ENCODE assay signal across 7 cellular contexts in the genomic region with DNA sequence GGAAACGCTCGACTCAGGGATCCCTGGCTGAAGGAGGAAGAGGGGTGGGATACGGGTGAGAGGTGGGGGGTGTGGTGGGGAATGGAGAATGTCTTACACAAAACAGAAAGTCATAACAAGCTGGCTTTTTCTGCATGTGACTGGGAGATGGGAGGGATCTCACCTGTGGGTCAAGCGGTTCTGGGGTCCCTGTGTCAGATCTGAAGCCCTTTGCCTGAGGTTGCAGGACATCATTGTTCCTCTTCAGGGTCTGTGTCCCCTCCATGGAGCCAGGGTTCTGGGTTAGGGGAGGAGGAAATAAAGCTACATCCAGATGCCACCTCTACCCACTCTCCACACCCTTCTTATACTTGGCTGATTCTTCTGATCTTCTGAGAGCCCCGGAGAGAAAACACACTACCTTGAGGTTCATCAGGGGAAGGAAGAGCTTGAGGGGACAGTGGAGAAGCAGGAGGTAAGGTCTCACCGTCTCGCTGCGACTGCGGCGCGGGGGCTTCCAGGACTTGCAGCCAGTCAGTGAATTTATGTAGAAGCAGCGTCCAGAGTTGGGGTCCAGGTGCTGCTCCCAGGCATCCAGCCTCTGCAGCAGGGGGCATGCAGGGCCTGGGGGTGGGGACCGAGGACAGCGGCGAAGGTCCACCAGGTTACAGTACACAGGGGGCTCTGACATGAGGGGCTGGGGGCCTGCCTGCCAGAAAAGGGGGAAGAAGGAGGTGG. TPM values are rescaled to one million over a fixed set of nuclear protein-coding genes. Genes with fewer than 3 reads are reported as not detected.
DNase-seq lines count a peak whose midpoint lies in the region; ATAC-seq lines count a peak whose summit lies in the region.
"Had no signal": no experiment of that assay in that cellular context is flagged by ENCODE, and none has a peak within 500 bp of the region (broad histone marks: within the 10 kb centered on the region; RNA-seq: fewer than 3 reads in every experiment).

No MANE protein-coding gene starts in this region.

- H3K27ac Mint-ChIP-seq in stimulated activated naive CD8-positive, alpha-beta T cell treated with anti-CD3 and anti-CD28 coated beads, Interleukin-15, Interleukin-2, amounts not matched to agents 100 ng/mL and 50 ng/mL, for 24 hours = peak overlapping the region; percentile 100
- peak overlapping the region; percentile 99 to 100 (median 100) for H3K27ac Mint-ChIP-seq in immature natural killer cell

- H3K4me3 Mint-ChIP-seq in stimulated activated naive CD8-positive, alpha-beta T cell treated with anti-CD3 and anti-CD28 coated beads, Interleukin-15, Interleukin-2, amounts not matched to agents 100 ng/mL and 50 ng/mL, for 24 hours = peak overlapping the region; percentile 90
- H3K4me3 Mint-ChIP-seq in immature natural killer cell = peak overlapping the region; percentile 90 to 97 (median 95)

- no peak for DNase-seq in stimulated activated naive CD8-positive, alpha-beta T cell treated with anti-CD3 and anti-CD28 coated beads, Interleukin-15, Interleukin-2, amounts not matched to agents 100 U/mL and 50 U/mL, for 24 hours
- DNase-seq in immature natural killer cell (no peak), globus pallidus (ENCODE audit: low spot score) (no peak), RKO (ENCODE audit: low spot score) (no peak)

- H3K9me3 Mint-ChIP-seq in stimulated activated naive CD8-positive, alpha-beta T cell treated with anti-CD3 and anti-CD28 coated beads, Interleukin-15, Interleukin-2, amounts not matched to agents 100 ng/mL and 50 ng/mL, for 24 hours = no peaks in the 10 kb centered on the region
- no peaks in the 10 kb centered on the region for H3K9me3 Mint-ChIP-seq in immature natural killer cell

- peaks cover 38% of the 10 kb centered on the region for H3K36me3 Mint-ChIP-seq in stimulated activated naive CD8-positive, alpha-beta T cell treated with anti-CD3 and anti-CD28 coated beads, Interleukin-15, Interleukin-2, amounts not matched to agents 100 ng/mL and 50 ng/mL, for 24 hours (ENCODE audit: low read depth)
- H3K36me3 Mint-ChIP-seq in immature natural killer cell = peaks cover 40 to 44% (median 43%) of the 10 kb centered on the region in 3 donors

- H3K4me1 Mint-ChIP-seq in stimulated activated naive CD8-positive, alpha-beta T cell treated with anti-CD3 and anti-CD28 coated beads, Interleukin-15, Interleukin-2, amounts not matched to agents 100 ng/mL and 50 ng/mL, for 24 hours (ENCODE audit: low read depth) = peaks cover 77% of the 10 kb centered on the region
- peaks cover 90% of the 10 kb centered on the region in 2 donors for H3K4me1 Mint-ChIP-seq in immature natural killer cell

- no peaks in the 10 kb centered on the region for H3K27me3 Mint-ChIP-seq in stimulated activated naive CD8-positive, alpha-beta T cell treated with anti-CD3 and anti-CD28 coated beads, Interleukin-15, Interleukin-2, amounts not matched to agents 100 ng/mL and 50 ng/mL, for 24 hours
- H3K27me3 Mint-ChIP-seq in immature natural killer cell (ENCODE audit: low read depth in 3 of 3) = peaks cover 47 to 58% (median 56%) of the 10 kb centered on the region in 3 donors

- no peak for ATAC-seq in stimulated activated naive CD8-positive, alpha-beta T cell treated with anti-CD3 and anti-CD28 coated beads, Interleukin-15, Interleukin-2, amounts not matched to agents 100 U/mL and 50 U/mL, for 24 hours
- ATAC-seq in GM21737 (IDR thresholded peaks at IDR 0.05; ENCODE audit: unreplicated experiment) = no peak

RNA-seq across cellular contexts. Expression of gene ARHGAP9, which starts 2.5 kb away (rescaled TPM):
- polyA plus RNA-seq in immature natural killer cell = 100 to 1,000 TPM; 148 to 294 (median 163) TPM

RNA-seq across cellular contexts. Expression of gene MARS1, which starts 10.7 kb away (rescaled TPM):
- polyA plus RNA-seq in immature natural killer cell = 100 to 1,000 TPM; 100 to 158 (median 114) TPM

RNA-seq across cellular contexts. Expression of gene GLI1, which starts 17.6 kb away (rescaled TPM):
- polyA plus RNA-seq in immature natural killer cell = under 1 TPM in 2 of 3 donors, not detected in 1; 0.33 to 0.40 TPM

RNA-seq across cellular contexts. Expression of gene INHBE, which starts 22.0 kb away (rescaled TPM):
- not detected for polyA plus RNA-seq in immature natural killer cell
- polyA plus RNA-seq: aorta had no signal

RNA-seq across cellular contexts. Expression of gene INHBC, which starts 42.6 kb away (rescaled TPM):
- polyA plus RNA-seq in immature natural killer cell = under 1 TPM in 1 of 3 donors, not detected in 2; 0.15 TPM
- polyA plus RNA-seq: aorta had no signal
